ENCODE assay signal across 13 cellular contexts in genomic region chr3:197503652-197504051, GRCh38.
"Had no signal": no experiment of that assay in that cellular context is flagged by ENCODE, and none has a peak within 500 bp of the region (broad histone marks: within the 10 kb centered on the region; RNA-seq: fewer than 3 reads in every experiment).

No MANE protein-coding gene starts in this region.

- H3K9me3 ChIP-seq: gastroesophageal sphincter, lower lobe of right lung, tibial nerve had no signal

- ATAC-seq: gastroesophageal sphincter; lower lobe of right lung; stimulated activated memory B cell treated with anti-CD40 and anti-IgM and Interleukin-4, amounts not matched to agents 10 μg/mL and 1 μg/mL and 100 μg/mL, for 72 hours; T-cell had no signal

- H3K36me3 ChIP-seq: gastroesophageal sphincter, lower lobe of right lung, tibial nerve had no signal

- H3K27ac ChIP-seq: epithelial cell of prostate, gastroesophageal sphincter, lower lobe of right lung had no signal

- H3K27me3 ChIP-seq: gastroesophageal sphincter, tibial nerve had no signal

- DNase-seq: activated CD4-positive, CD25-positive, alpha-beta regulatory T cell treated with anti-CD3 and anti-CD28 coated beads, Interleukin-2, amount 50 U/mL, for 72 hours; activated naive CD4-positive, alpha-beta T cell treated with Interleukin-2 at 50 U/mL for 16 hours; dermis blood vessel endothelial cell; lower lobe of right lung; midbrain; stimulated activated CD4-positive, alpha-beta T cell treated with anti-CD3 and anti-CD28 coated beads, Interleukin-12 subunit alpha, Interleukin-12 subunit beta, amount 100 ng/mL, for 4 hours; stimulated activated CD4-positive, alpha-beta T cell treated with anti-CD3 and anti-CD28 coated beads, Interleukin-2, amount 100 ng/mL, for 24 hours; T-cell; T-helper 9 cell had no signal

- H3K4me3 ChIP-seq: gastroesophageal sphincter, lower lobe of right lung, tibial nerve had no signal

- H3K4me1 ChIP-seq: gastroesophageal sphincter had no signal
